ENCODE assay signal across 16 cellular contexts in the genomic region with DNA sequence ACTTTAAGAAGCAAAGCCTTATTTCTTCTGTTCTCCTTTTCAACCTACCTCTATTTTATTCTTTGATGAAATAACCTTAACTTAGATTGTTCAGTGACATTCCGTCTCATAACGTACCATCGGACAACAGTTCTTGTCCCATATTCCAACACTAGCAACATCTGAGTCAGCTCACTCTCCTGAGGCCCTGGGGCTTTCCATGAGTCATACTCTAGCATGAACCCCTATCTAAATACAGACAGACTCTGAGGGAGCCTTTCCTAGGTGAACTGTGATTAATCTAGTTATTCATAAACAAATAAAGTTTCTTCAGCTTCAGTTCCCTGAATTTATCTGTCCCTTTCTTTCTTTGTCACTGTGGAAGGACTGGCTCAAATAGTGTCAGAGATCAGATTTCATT.
DNase-seq lines count a peak whose midpoint lies in the region; ATAC-seq and TF ChIP-seq lines count a peak whose summit lies in the region.
"Had no signal": no experiment of that assay in that cellular context is flagged by ENCODE, and none has a peak within 500 bp of the region (broad histone marks: within the 10 kb centered on the region; RNA-seq: fewer than 3 reads in every experiment).

No MANE protein-coding gene starts in this region.

- H3K9me3 ChIP-seq in trophoblast cell (ENCODE audit: insufficient read depth, low read depth, low read length) (peaks cover 3% of the 10 kb centered on the region), gastroesophageal sphincter (peaks cover 0 to 55% (median 0%) of the 10 kb centered on the region in 3 donors), lower lobe of right lung (peaks cover 20% of the 10 kb centered on the region)
- H3K9me3 ChIP-seq: thyroid gland had no signal

- H3K27ac ChIP-seq in trophoblast cell (ENCODE audit: low read depth, low read length) (peak overlapping the region; percentile 5), gastroesophageal sphincter (no peak overlapping the region), lower lobe of right lung (no peak overlapping the region)
- H3K27ac ChIP-seq: HL-60, thyroid gland had no signal

- H3K9ac ChIP-seq in trophoblast cell (ENCODE audit: low read length) = no peak overlapping the region

- DNase-seq in H4 (ENCODE audit: low spot score) (peak; percentile 68), SW480 (ENCODE audit: low spot score) (peak; percentile 61), fibroblast of mammary gland (ENCODE audit: low read depth) (peak; percentile 63), trophoblast cell (peak; percentile 85 to 90), occipital lobe (lab: John Stamatoyannopoulos, UW) (no peak), lower lobe of right lung (no peak)
- DNase-seq: activated naive CD4-positive, alpha-beta T cell treated with anti-CD3 and anti-CD28 coated beads, Interleukin-2, amount 10 ng/mL, durations not matched to agents 7 days and 5 days; COR-L47; MV-4-11; NCI-H2227 treated with DMSO at 0.1 percent for 48 hours; nucleus accumbens; stimulated activated CD4-positive, alpha-beta T cell treated with anti-CD3 and anti-CD28 coated beads, Interleukin-12 subunit alpha, Interleukin-12 subunit beta, amount 100 ng/mL, for 4 hours; thyroid gland had no signal

- no peak for TF ChIP-seq POLR2A in gastroesophageal sphincter (IDR thresholded peaks at IDR 0.05)

- peak overlapping the region; percentile 95 for H2BK5ac ChIP-seq in trophoblast cell (ENCODE audit: low read depth, low read length, poor library complexity)

- H3K27me3 ChIP-seq in trophoblast cell (ENCODE audit: insufficient read depth, low read length) (no peaks in the 10 kb centered on the region), gastroesophageal sphincter (peaks cover 18% of the 10 kb centered on the region), lower lobe of right lung (ENCODE audit: low read depth) (no peaks in the 10 kb centered on the region)
- H3K27me3 ChIP-seq: thyroid gland had no signal

- peaks cover 3% of the 10 kb centered on the region in 2 experiments for H3K36me3 ChIP-seq in trophoblast cell (ENCODE audit: control insufficient read depth in 1 of 2, insufficient read depth in 2 of 2, low read length in 2 of 2)
- H3K36me3 ChIP-seq in gastroesophageal sphincter = no peaks in the 10 kb centered on the region
- no peaks in the 10 kb centered on the region for H3K36me3 ChIP-seq in lower lobe of right lung
- H3K36me3 ChIP-seq: thyroid gland had no signal

- H3K4me1 ChIP-seq in trophoblast cell (ENCODE audit: control insufficient read depth in 1 of 2, insufficient read depth in 2 of 2, low read length in 2 of 2) (peaks cover 2% of the 10 kb centered on the region in 2 experiments), gastroesophageal sphincter (no peaks in the 10 kb centered on the region), lower lobe of right lung (no peaks in the 10 kb centered on the region)
- H3K4me1 ChIP-seq: thyroid gland had no signal

- H2AK5ac ChIP-seq in trophoblast cell (ENCODE audit: low read length) = no peak overlapping the region

- H3K23ac ChIP-seq in trophoblast cell (ENCODE audit: low read length) = no peak overlapping the region

- no peak overlapping the region for H3K4me2 ChIP-seq in trophoblast cell (ENCODE audit: low read length)

- intact Hi-C loops in lower lobe of right lung (cut with DNase I) = no loop called here

- no peak overlapping the region for H2BK12ac ChIP-seq in trophoblast cell (ENCODE audit: low read length)

- H3K79me1 ChIP-seq in trophoblast cell (ENCODE audit: low read length) = peaks cover 42% of the 10 kb centered on the region

- no peak overlapping the region for H3K4ac ChIP-seq in trophoblast cell (ENCODE audit: low read depth, low read length)

- no peak overlapping the region for H4K8ac ChIP-seq in trophoblast cell (ENCODE audit: low read depth, low read length)

- H3K14ac ChIP-seq in trophoblast cell (ENCODE audit: low read length) = no peak overlapping the region

- no peak overlapping the region for H4K12ac ChIP-seq in trophoblast cell (ENCODE audit: low read depth, low read length)

- peak overlapping the region; percentile 92 for H2BK120ac ChIP-seq in trophoblast cell (ENCODE audit: insufficient read depth, low read length, poor library complexity)

- H3K4me3 ChIP-seq in fibroblast of mammary gland (ENCODE audit: control insufficient read depth, low read depth, low read length) (no peak overlapping the region), trophoblast cell (ENCODE audit: low read depth, low read length) (no peak overlapping the region), gastroesophageal sphincter (no peak overlapping the region), lower lobe of right lung (no peak overlapping the region)
- H3K4me3 ChIP-seq: thyroid gland had no signal

- no peak overlapping the region for H2AFZ ChIP-seq in trophoblast cell (ENCODE audit: insufficient read depth, low read length, poor library complexity)

- H3K18ac ChIP-seq in trophoblast cell (ENCODE audit: low read length) = no peak overlapping the region

- no CpG with 5 or more reads among the region's 3 CpGs for WGBS in trophoblast cell (ENCODE audit: extremely low coverage, insufficient coverage, insufficient read length)
- 39 to 44% methylated on average over 3 of the region's 3 CpGs for WGBS in gastroesophageal sphincter (ENCODE audit: low coverage in 1 of 2), 2 donors

- TF ChIP-seq CTCF in fibroblast of mammary gland (conservative IDR thresholded peaks at IDR 0.05; ENCODE audit: control insufficient read depth, insufficient read depth, low read depth, low read length) (no peak), gastroesophageal sphincter (IDR thresholded peaks at IDR 0.05) (no peak), lower lobe of right lung (IDR thresholded peaks at IDR 0.05) (no peak)

- ATAC-seq in gastroesophageal sphincter (no peak), lower lobe of right lung (no peak), HG02759 (IDR thresholded peaks at IDR 0.05; ENCODE audit: unreplicated experiment) (no peak)

- TF ChIP-seq EP300 in gastroesophageal sphincter (IDR thresholded peaks at IDR 0.05) = no peak

- H4K91ac ChIP-seq in trophoblast cell (ENCODE audit: low read depth, low read length) = peak overlapping the region; percentile 79

- H3K79me2 ChIP-seq in trophoblast cell (ENCODE audit: control insufficient read depth, insufficient read depth, low read length, poor library complexity) = no peaks in the 10 kb centered on the region

Comparison
In these comparisons a context has a peak if more than half of its experiments do, and no peak if none do; other contexts are left out.
1. DNase-seq: peak in H4 (single experiment), SW480 (single experiment), fibroblast of mammary gland (single experiment) and trophoblast cell (2 of 2); none in occipital lobe (single experiment) and lower lobe of right lung (single experiment).